Comparison of ENCODE assay signal across 1 cellular context in the genomic region with DNA sequence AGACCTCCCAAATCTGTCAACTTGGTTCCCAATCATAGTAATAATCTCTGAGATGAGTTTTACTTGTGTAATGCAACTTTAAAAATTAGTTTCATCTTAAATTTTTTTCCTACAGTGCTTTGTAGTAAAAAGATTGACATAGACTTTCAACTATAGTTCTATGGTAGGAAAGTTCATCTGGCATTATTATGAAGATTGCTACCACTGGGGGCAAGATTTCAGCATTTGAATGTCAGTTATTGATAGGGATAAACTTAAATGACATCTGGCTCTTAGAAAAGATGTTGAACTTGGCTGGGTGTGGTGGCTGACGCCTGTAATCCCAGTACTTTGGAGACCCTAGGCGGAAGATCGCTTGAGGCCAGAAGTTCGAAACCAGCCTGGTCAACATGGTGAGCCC.
TF ChIP-seq lines count a peak whose summit lies in the region.

No MANE protein-coding gene starts in this region.

TF ChIP-seq in H1, 55 proteins besides CTCF, POLR2A, EP300 and RAD21:
- TF ChIP-seq CBX8 (IDR thresholded peaks at IDR 0.05; ENCODE audit: borderline replicate concordance, low read depth, low read length) (no peak), SP2 (IDR thresholded peaks at IDR 0.05; ENCODE audit: low read length) (no peak), EZH2 (IDR thresholded peaks at IDR 0.05; ENCODE audit: low read depth, low read length, severe bottlenecking) (no peak), SP1 (IDR thresholded peaks at IDR 0.05; ENCODE audit: low read depth, low read length) (no peak), YY1 (IDR thresholded peaks at IDR 0.05; ENCODE audit: low read depth, low read length) (no peak), SP4 (IDR thresholded peaks at IDR 0.05; ENCODE audit: low read length) (no peak), CREB1 (IDR thresholded peaks at IDR 0.05) (no peak), POLR2AphosphoS5 (IDR thresholded peaks at IDR 0.05; ENCODE audit: low read depth, low read length) (no peak)
